ENCODE assay signal across 9 cellular contexts in genomic region chr10:110643670-110644597, GRCh38. TPM values are rescaled to one million over a fixed set of nuclear protein-coding genes. Genes with fewer than 3 reads are reported as not detected.
DNase-seq lines count a peak whose midpoint lies in the region; ATAC-seq, FAIRE-seq and TF ChIP-seq lines count a peak whose summit lies in the region.
"Had no signal": no experiment of that assay in that cellular context is flagged by ENCODE, and none has a peak within 500 bp of the region (broad histone marks: within the 10 kb centered on the region; RNA-seq: fewer than 3 reads in every experiment).

RBM20 (plus strand) TSS chr10:110644336; CDS start chr10:110644455, 119 bp downstream.

- peak within 1 kb of the TSS; percentile 58 for H3K4me3 ChIP-seq in GM08714 (ENCODE audit: low read length)
- peak within 1 kb of the TSS; percentile 60 for H3K4me3 ChIP-seq in HUES64 (ENCODE audit: low read length)
- peak within 1 kb of the TSS; percentile 22 to 71 (median 44) for H3K4me3 ChIP-seq in pancreas

- H3K27ac ChIP-seq in HUES64 (ENCODE audit: low read depth, low read length) (no peak within 1 kb of the TSS), pancreas (no peak within 1 kb of the TSS)

- H3K27ac Mint-ChIP-seq in activated T-cell treated with anti-CD3 and anti-CD28 coated beads, Interleukin-2, amount 50 U/mL, for 72 hours: no peak within 1 kb of the TSS

- DNase-seq in activated T-cell treated with anti-CD3 and anti-CD28 coated beads, Interleukin-2, amount 50 U/mL, for 72 hours: peak; percentile 25 to 28
- DNase-seq in head of caudate nucleus: peak in 32 of 42 donors; percentile 3 to 54 (median 28)
- peak in 4 of 6 donors; percentile 26 to 75 (median 53) for DNase-seq in pancreas
- DNase-seq in DMS79 (lab: John Stamatoyannopoulos, UW): no peak
- no peak for DNase-seq in NCI-H345 treated with DMSO at 0.1 percent for 48 hours (lab: John Stamatoyannopoulos, UW; ENCODE audit: unreplicated experiment)

- no peak within 1 kb of the TSS; the same call in 1 of the 2 replicates for H3K9ac ChIP-seq in HUES64 (ENCODE audit: low read depth, low read length)

- TF ChIP-seq CTCF in pancreas (IDR thresholded peaks at IDR 0.05): no peak

- no peaks in the 10 kb centered on the region for H3K9me3 Mint-ChIP-seq in activated T-cell treated with anti-CD3 and anti-CD28 coated beads, Interleukin-2, amount 50 U/mL, for 72 hours

- H3K27me3 ChIP-seq in HUES64 (ENCODE audit: insufficient read depth, low read length) (peaks cover 71% of the 10 kb centered on the region), pancreas (peaks cover 2 to 59% (median 16%) of the 10 kb centered on the region in 4 donors)

- no peaks in the 10 kb centered on the region for H3K36me3 ChIP-seq in HUES64 (ENCODE audit: insufficient read depth, low read length)
- no peaks in the 10 kb centered on the region for H3K36me3 ChIP-seq in pancreas

- H3K27me3 Mint-ChIP-seq in activated T-cell treated with anti-CD3 and anti-CD28 coated beads, Interleukin-2, amount 50 U/mL, for 72 hours (ENCODE audit: low read depth): peaks cover 63% of the 10 kb centered on the region

- peaks cover 2 to 3% of the 10 kb centered on the region in 2 donors for H3K36me3 Mint-ChIP-seq in activated T-cell treated with anti-CD3 and anti-CD28 coated beads, Interleukin-2, amount 50 U/mL, for 72 hours (ENCODE audit: insufficient read depth in 2 of 2)

- no peak for FAIRE-seq in pancreas (lab: Jason Lieb, UNC)
- FAIRE-seq: TTC549 had no signal

- peak; percentile 69 to 71 for ATAC-seq in activated T-cell treated with anti-CD3 and anti-CD28 coated beads, Interleukin-2, amount 50 U/mL, for 72 hours (replicated peaks in 1 of 2)
- ATAC-seq in pancreas (peak; percentile 61 to 86 (median 78)), GM21515 (IDR thresholded peaks at IDR 0.05; ENCODE audit: unreplicated experiment) (no peak)

- no peaks in the 10 kb centered on the region for H3K9me3 ChIP-seq in HUES64 (ENCODE audit: insufficient read depth, low read depth, low read length)
- H3K9me3 ChIP-seq in pancreas: no peaks in the 10 kb centered on the region

- WGBS in HUES64: under 1% methylated on average over 105 of the region's 105 CpGs
- 1% methylated on average over 80 to 105 of the region's 105 CpGs for WGBS in pancreas, 2 donors

- peak within 1 kb of the TSS; percentile 75 to 78 for H3K4me3 Mint-ChIP-seq in activated T-cell treated with anti-CD3 and anti-CD28 coated beads, Interleukin-2, amount 50 U/mL, for 72 hours

- peaks cover 32% of the 10 kb centered on the region for H3K4me1 Mint-ChIP-seq in activated T-cell treated with anti-CD3 and anti-CD28 coated beads, Interleukin-2, amount 50 U/mL, for 72 hours (ENCODE audit: low read depth)

- H3K4me1 ChIP-seq in HUES64 (ENCODE audit: insufficient read depth, low read length): peaks cover 34% of the 10 kb centered on the region
- H3K4me1 ChIP-seq in pancreas: peaks cover 0 to 8% (median 4%) of the 10 kb centered on the region in 3 donors

- intact Hi-C loops in head of caudate nucleus (cut with DNase I) (no loop called here), pancreas (cut with DNase I) (no loop called here)

RNA-seq across cellular contexts. Expression of gene RBM20, which starts in this region (rescaled TPM):
- 0.40 TPM for polyA plus RNA-seq in HUES64 (2013, experiment 1 of 2)
- polyA plus RNA-seq in HUES64 (2013, experiment 2 of 2): 0.44 TPM
- under 1 TPM; 0.37 to 0.72 TPM for total RNA-seq in activated T-cell treated with anti-CD3 and anti-CD28 coated beads, Interleukin-2, amount 50 U/mL, for 72 hours
- 10 to 100 TPM in 2 of 6 donors, 1 to 10 TPM in 3, under 1 TPM in 1; 0.79 to 18.3 (median 3.6) TPM for total RNA-seq in pancreas
- polyA plus RNA-seq in pancreas: 10 to 100 TPM in 1 of 2 donors, 1 to 10 TPM in 1; 2.7 to 23.6 TPM

Comparison
In these comparisons a context has a peak if more than half of its experiments do, and no peak if none do; other contexts are left out.
1. Peak in DNase-seq and ATAC-seq in activated T-cell treated with anti-CD3 and anti-CD28 coated beads, Interleukin-2, amount 50 U/mL, for 72 hours; RNA of the gene not detected or under 1 TPM.
2. DNase-seq: peak in head of caudate nucleus (32 of 42) and pancreas (4 of 6); none in DMS79 (single experiment) and NCI-H345 treated with DMSO at 0.1 percent for 48 hours (single experiment).
3. Peak in every context shown above with its lines, with median percentiles within 50 percentile points of each other: H3K4me3 ChIP-seq.